ENCODE assay signal across 8 cellular contexts in genomic region chr6:33298773-33299236, GRCh38. TPM values are rescaled to one million over a fixed set of nuclear protein-coding genes. Genes with fewer than 3 reads are reported as not detected.
DNase-seq lines count a peak whose midpoint lies in the region; ATAC-seq and TF ChIP-seq lines count a peak whose summit lies in the region.

Gene RGL2, minus strand, starts transcription at chr6:33298942. Its CDS starts 332 bp downstream, at chr6:33298610.

- in situ Hi-C loops in gastrocnemius medialis (cut with MboI; ENCODE audit: low sequenced_read_pairs in 4 of 4) = loop anchor here in 1 of 4 donors (25.0 kb wide), 1 partner anchor 1437 kb away; the partner anchor contains the start of gene NEU1

- H3K36me3 Mint-ChIP-seq in CD4-positive, alpha-beta memory T cell = peaks cover 19 to 59% of the 10 kb centered on the region in 2 donors

- H3K36me3 ChIP-seq in CD4-positive, alpha-beta memory T cell (ENCODE audit: insufficient read depth, low read length) = peaks cover 41% of the 10 kb centered on the region
- H3K36me3 ChIP-seq in breast epithelium (no peaks in the 10 kb centered on the region), gastrocnemius medialis (peaks cover 0 to 37% of the 10 kb centered on the region in 2 donors)

- peaks cover 0 to 2% (median 0%) of the 10 kb centered on the region in 8 donors for H3K9me3 Mint-ChIP-seq in CD4-positive, alpha-beta memory T cell

- H3K4me1 Mint-ChIP-seq in CD4-positive, alpha-beta memory T cell = peaks cover 20 to 39% (median 30%) of the 10 kb centered on the region in 4 donors

- H3K4me3 Mint-ChIP-seq in CD4-positive, alpha-beta memory T cell = peak within 1 kb of the TSS; percentile 99

- peak; percentile 20 for ATAC-seq in GM19372 (IDR thresholded peaks at IDR 0.05; ENCODE audit: low read depth, unreplicated experiment)
- peak; percentile 64 for ATAC-seq in gastrocnemius medialis

- intact Hi-C loops in CD4-positive, alpha-beta memory T cell (cut with micrococcal nuclease) = loop anchor here (1.0 to 2.0 kb wide), 8 partner anchors 10 to 99 kb away; partner anchors contain the start of genes B3GALT4, KIFC1, PFDN6 and RXRB
- intact Hi-C loops in T-helper 1 cell treated with Interleukin-12 subunit alpha and Interleukin-12 subunit beta and Interleukin-4 antibody, amounts not matched to agents 30 ng/mL and 1 ng/mL, for 36 hours (cut with micrococcal nuclease) = loop anchor here (1.0 to 2.0 kb wide), 8 partner anchors 10 to 99 kb away; partner anchors contain the start of genes B3GALT4, KIFC1, PFDN6 and RXRB
- intact Hi-C loops in breast epithelium (cut with DNase I; ENCODE audit: low total_unique reads) = no loop called here
- intact Hi-C loops in gastrocnemius medialis (cut with DNase I; ENCODE audit: low total_unique reads) = loop anchor here (1.0 to 2.0 kb wide), 6 partner anchors 10 to 99 kb away; partner anchors contain the start of genes B3GALT4, PFDN6, RXRB and SLC39A7

- H3K4me3 ChIP-seq in CD4-positive, alpha-beta memory T cell (ENCODE audit: low read length in 2 of 2) = peak within 1 kb of the TSS; percentile 71 to 97
- H3K4me3 ChIP-seq in breast epithelium (peak within 1 kb of the TSS; percentile 79 to 91 (median 87)), iPS-18c (ENCODE audit: insufficient read depth, low read depth, low read length) (peak within 1 kb of the TSS; percentile 96), gastrocnemius medialis (peak within 1 kb of the TSS; percentile 71 to 86 (median 80))

- TF ChIP-seq CTCF in breast epithelium (IDR thresholded peaks at IDR 0.05) (no peak), gastrocnemius medialis (IDR thresholded peaks at IDR 0.05 in 4 of 5, conservative IDR thresholded peaks at IDR 0.05 in 1 of 5) (no peak)

- H3K27me3 ChIP-seq in CD4-positive, alpha-beta memory T cell (ENCODE audit: insufficient read depth, low read length) = no peaks in the 10 kb centered on the region
- H3K27me3 ChIP-seq in breast epithelium = no peaks in the 10 kb centered on the region
- no peaks in the 10 kb centered on the region for H3K27me3 ChIP-seq in gastrocnemius medialis

- peaks cover 0 to 4% of the 10 kb centered on the region in 2 donors for H3K27me3 Mint-ChIP-seq in CD4-positive, alpha-beta memory T cell

- peaks cover 27% of the 10 kb centered on the region for H3K4me1 ChIP-seq in CD4-positive, alpha-beta memory T cell (ENCODE audit: insufficient read depth, low read length)
- H3K4me1 ChIP-seq in breast epithelium (peaks cover 0 to 6% of the 10 kb centered on the region in 2 donors), gastrocnemius medialis (peaks cover 11 to 23% of the 10 kb centered on the region in 2 donors)

- CTCF ChIA-PET in CD4-positive, alpha-beta memory T cell (lab: Charles Lee; ENCODE audit: partially characterized antibody) = interaction anchor here (0.7 to 4.8 kb wide), 11 partner anchors 9 to 137 kb away, joined by 3 to 35 read pairs (median 5); partner anchors contain the start of genes B3GALT4, PFDN6, RPS18 and TAPBP

- H3K27ac ChIP-seq in CD4-positive, alpha-beta memory T cell (ENCODE audit: low read depth, low read length) = peak within 1 kb of the TSS; percentile 94
- H3K27ac ChIP-seq in breast epithelium (peak within 1 kb of the TSS; percentile 98 to 99), gastrocnemius medialis (peak within 1 kb of the TSS; percentile 96 to 99 (median 97))

- DNase-seq in CD4-positive, alpha-beta memory T cell = peak in 2 of 5 donors; percentile 62 to 75
- DNase-seq in HuH-7 (ENCODE audit: low spot score) (peak; percentile 14), breast epithelium (ENCODE audit: low spot score in 2 of 2) (peak; percentile 77 to 83), gastrocnemius medialis (peak; percentile 76 to 80)
- DNase-seq in central memory CD4-positive, alpha-beta T cell = no peak

- no peaks in the 10 kb centered on the region for H3K9me3 ChIP-seq in CD4-positive, alpha-beta memory T cell (ENCODE audit: control insufficient read depth in 1 of 2, low read length in 2 of 2)
- H3K9me3 ChIP-seq in breast epithelium (no peaks in the 10 kb centered on the region), iPS-18c (ENCODE audit: control insufficient read depth, insufficient read depth, low read length) (no peaks in the 10 kb centered on the region), gastrocnemius medialis (no peaks in the 10 kb centered on the region)

- POLR2A ChIA-PET in CD4-positive, alpha-beta memory T cell (lab: Charles Lee; ENCODE audit: partially characterized antibody) = interaction anchor here (1.0 to 7.4 kb wide), 24 partner anchors 9 to 1238 kb away, joined by 3 to 150 read pairs (median 6); partner anchors contain the start of genes B3GALT4, CUTA, HSD17B8 and KIFC1

- no peak for TF ChIP-seq POLR2A in breast epithelium (IDR thresholded peaks at IDR 0.05)
- TF ChIP-seq POLR2A in gastrocnemius medialis (IDR thresholded peaks at IDR 0.05) = no peak

- H3K27ac Mint-ChIP-seq in CD4-positive, alpha-beta memory T cell = peak within 1 kb of the TSS; percentile 96 to 100 (median 99)

RNA-seq across cellular contexts. Expression of gene RGL2, which starts in this region (rescaled TPM):
- 10 to 100 TPM; 66.8 to 67.9 TPM for total RNA-seq in CD4-positive, alpha-beta memory T cell
- 10 to 100 TPM in 1 of 2 donors, 1 to 10 TPM in 1; 10.0 to 12.5 TPM for polyA plus RNA-seq in CD4-positive, alpha-beta memory T cell
- 45.7 and 46.5 TPM in 2 replicates for total RNA-seq in T-helper 1 cell treated with Interleukin-12 subunit alpha and Interleukin-12 subunit beta and Interleukin-4 antibody, amounts not matched to agents 30 ng/mL and 1 ng/mL, for 36 hours
- total RNA-seq in breast epithelium (100 to 1,000 TPM in 2 of 3 donors, 10 to 100 TPM in 1; 38.9 to 151 (median 103) TPM), gastrocnemius medialis (10 to 100 TPM; 39.8 to 52.3 (median 40.8) TPM)
